In genomic region chr22:31937328-31937727, GRCh38 we compare ENCODE assay signal across 26 cellular contexts. TPM values are rescaled to one million over a fixed set of nuclear protein-coding genes. Genes with fewer than 3 reads are reported as not detected.
DNase-seq lines count a peak whose midpoint lies in the region; ATAC-seq and TF ChIP-seq lines count a peak whose summit lies in the region.
"Had no signal": no experiment of that assay in that cellular context is flagged by ENCODE, and none has a peak within 500 bp of the region (broad histone marks: within the 10 kb centered on the region; RNA-seq: fewer than 3 reads in every experiment).

No MANE protein-coding gene starts in this region.

- H3K9me3 ChIP-seq in upper lobe of right lung (no peaks in the 10 kb centered on the region), HAP-1 (no peaks in the 10 kb centered on the region)
- H3K9me3 ChIP-seq: A549; BLaER1 treated with 17β-estradiol and CSF1 and Interleukin-3, amounts not matched to agents 10 nM and 100 nM; SJCRH30 had no signal

- H3K4me1 ChIP-seq in upper lobe of right lung (no peaks in the 10 kb centered on the region), HAP-1 (no peaks in the 10 kb centered on the region)
- H3K4me1 ChIP-seq: A549, SJCRH30 had no signal

- DNase-seq in OCI-M2 (lab: John Stamatoyannopoulos, UW; ENCODE audit: unreplicated experiment) (peak; percentile 48), dorsolateral prefrontal cortex (no peak), upper lobe of right lung (peak; percentile 17), HAP-1 (ENCODE audit: low spot score in 2 of 2) (no peak), SW480 (ENCODE audit: low spot score) (no peak), cerebellar nuclear complex (lab: John Stamatoyannopoulos, UW) (no peak)
- DNase-seq: AML-193; CD4-positive, alpha-beta T cell; Kasumi-1; MV-4-11; NCI-H1105; NCI-H1436 treated with DMSO at 0.1 percent for 48 hours; NCI-H187 treated with DMSO at 0.1 percent for 48 hours; NCI-H2171 treated with DMSO at 0.1 percent for 48 hours; NCI-H345; NCI-H524 treated with DMSO at 0.1 percent for 48 hours; NCI-H774; PC-9; SJCRH30 had no signal

- H3K27ac ChIP-seq in angular gyrus (ENCODE audit: low read depth, low read length) (peak overlapping the region; percentile 62), dorsolateral prefrontal cortex (peak overlapping the region in 56 of 59 donors; percentile 2 to 91 (median 74)), upper lobe of right lung (no peak overlapping the region)
- H3K27ac ChIP-seq: A549; BLaER1 treated with 17β-estradiol and CSF1 and Interleukin-3, amounts not matched to agents 10 nM and 100 nM; HL-60; PC-9; SJCRH30 had no signal

- ATAC-seq in upper lobe of right lung = no peak
- ATAC-seq: A549, HCT116, Right ventricle myocardium inferior, SK-N-SH treated with all-trans-retinoic acid at 6 μM for 48 hours had no signal

- H3K27me3 ChIP-seq in dorsolateral prefrontal cortex (no peaks in the 10 kb centered on the region), upper lobe of right lung (no peaks in the 10 kb centered on the region), HAP-1 (ENCODE audit: low read depth) (no peaks in the 10 kb centered on the region)
- H3K27me3 ChIP-seq: BLaER1 treated with 17β-estradiol and CSF1 and Interleukin-3, amounts not matched to agents 10 nM and 100 nM; SJCRH30 had no signal

- TF ChIP-seq CTCF in dorsolateral prefrontal cortex (IDR thresholded peaks at IDR 0.05 in 54 of 56, conservative IDR thresholded peaks at IDR 0.05 in 2 of 56; ENCODE audit: low read depth in 1 of 56, partially characterized antibody in 56 of 56) (no peak), upper lobe of right lung (IDR thresholded peaks at IDR 0.05) (no peak)

- in situ Hi-C loops in HAP-1 (cut with MboI; ENCODE audit: low sequenced_read_pairs) = no loop called here

- H3K36me3 ChIP-seq in upper lobe of right lung (no peaks in the 10 kb centered on the region), HAP-1 (replicated peaks) (no peaks in the 10 kb centered on the region)
- H3K36me3 ChIP-seq: BLaER1 treated with 17β-estradiol and CSF1 and Interleukin-3, amounts not matched to agents 10 nM and 100 nM; SJCRH30 had no signal

- intact Hi-C loops in dorsolateral prefrontal cortex (cut with DNase I) (no loop called here), upper lobe of right lung (cut with DNase I) (no loop called here)

- peak overlapping the region in 30 of 59 donors; percentile 3 to 48 (median 24) for H3K4me3 ChIP-seq in dorsolateral prefrontal cortex
- H3K4me3 ChIP-seq in upper lobe of right lung = no peak overlapping the region
- no peak overlapping the region for H3K4me3 ChIP-seq in HAP-1
- H3K4me3 ChIP-seq: A549; BLaER1 treated with 17β-estradiol and CSF1 and Interleukin-3, amounts not matched to agents 10 nM and 100 nM; PC-9; SJCRH30 had no signal

RNA-seq across cellular contexts. Expression of gene YWHAH, which starts 7.0 kb away (rescaled TPM):
- total RNA-seq in dorsolateral prefrontal cortex = 1,000 to 10,000 TPM in 48 of 120 experiments, 100 to 1,000 TPM in 72; 191 to 1,478 (median 946) TPM
- total RNA-seq in upper lobe of right lung = 154 TPM

Comparison
In these comparisons a context has a peak if more than half of its experiments do, and no peak if none do; other contexts are left out.
1. DNase-seq: peak in OCI-M2 (single experiment) and upper lobe of right lung (single experiment); none in dorsolateral prefrontal cortex (0 of 10), HAP-1 (0 of 2), SW480 (single experiment) and cerebellar nuclear complex (0 of 2).
2. H3K4me3 ChIP-seq: peak in dorsolateral prefrontal cortex (30 of 59); none in upper lobe of right lung (single experiment) and HAP-1 (single experiment).